8 cellular contexts compared by ENCODE assay signal in genomic region chr9:113056191-113057106, GRCh38. TPM values are rescaled to one million over a fixed set of nuclear protein-coding genes. Genes with fewer than 3 reads are reported as not detected.
DNase-seq lines count a peak whose midpoint lies in the region; ATAC-seq and FAIRE-seq lines count a peak whose summit lies in the region.

TSS of gene ZFP37 (minus strand) at chr9:113056724. CDS start at chr9:113056688, 36 bp downstream.

- ATAC-seq in HG02678 (IDR thresholded peaks at IDR 0.05; ENCODE audit: unreplicated experiment) (peak; percentile 98), GM18511 (IDR thresholded peaks at IDR 0.05; ENCODE audit: unreplicated experiment) (no peak)

- DNase-seq in GM04503 (ENCODE audit: low read depth), result peak; percentile 78
- DNase-seq in NCI-H2029 treated with DMSO at 0.1 percent for 48 hours (lab: John Stamatoyannopoulos, UW), result peak; percentile 81
- peak; percentile 64 for DNase-seq in activated CD4-positive, CD25-positive, alpha-beta regulatory T cell treated with anti-CD3 and anti-CD28 coated beads, Interleukin-2, amount 50 U/mL, for 72 hours
- DNase-seq in cerebellum (ENCODE audit: low spot score), result peak; percentile 89
- DNase-seq in smooth muscle cell of the brain vasculature (ENCODE audit: low read depth, low spot score), result peak; percentile 89

- FAIRE-seq in islet of Langerhans (lab: Jason Lieb, UNC), result peak; percentile 41

RNA-seq across cellular contexts. Expression of gene ZFP37, which starts in this region (rescaled TPM):
- 17.3 TPM for total RNA-seq in cerebellum
